In genomic region chr5:156356238-156356637, GRCh38 we compare ENCODE assay signal across 17 cellular contexts. TPM values are rescaled to one million over a fixed set of nuclear protein-coding genes. Genes with fewer than 3 reads are reported as not detected.
DNase-seq lines count a peak whose midpoint lies in the region; ATAC-seq and TF ChIP-seq lines count a peak whose summit lies in the region.
"Had no signal": no experiment of that assay in that cellular context is flagged by ENCODE, and none has a peak within 500 bp of the region (broad histone marks: within the 10 kb centered on the region; RNA-seq: fewer than 3 reads in every experiment).

No MANE protein-coding gene starts in this region.

- peaks cover 0 to 7% (median 1%) of the 10 kb centered on the region in 5 donors for H3K27me3 Mint-ChIP-seq in naive thymus-derived CD8-positive, alpha-beta T cell
- H3K27me3 Mint-ChIP-seq: activated CD4-positive, alpha-beta memory T cell treated with anti-CD3 and anti-CD28 coated beads for 36 hours; activated naive CD8-positive, alpha-beta T cell treated with anti-CD3 and anti-CD28 coated beads, Interleukin-2, amount 50 U/mL, for 24 hours had no signal

- peak; percentile 53 for ATAC-seq in GM21360 (IDR thresholded peaks at IDR 0.05; ENCODE audit: unreplicated experiment)
- ATAC-seq in HG03045 (IDR thresholded peaks at IDR 0.05; ENCODE audit: unreplicated experiment), result peak; percentile 76
- ATAC-seq in naive thymus-derived CD8-positive, alpha-beta T cell, result no peak
- no peak for ATAC-seq in GM19397 (IDR thresholded peaks at IDR 0.05; ENCODE audit: unreplicated experiment)
- no peak for ATAC-seq in body of pancreas
- ATAC-seq: activated naive CD8-positive, alpha-beta T cell treated with anti-CD3 and anti-CD28 coated beads, Interleukin-2, amount 50 U/mL, for 24 hours; Panc1 had no signal

- H3K27me3 ChIP-seq in adrenal gland (no peaks in the 10 kb centered on the region), body of pancreas (no peaks in the 10 kb centered on the region)
- H3K27me3 ChIP-seq: ovary, suprapubic skin had no signal

- H3K9me3 ChIP-seq in adrenal gland (replicated peaks in 1 of 3) (no peaks in the 10 kb centered on the region), body of pancreas (no peaks in the 10 kb centered on the region)
- H3K9me3 ChIP-seq: ovary, suprapubic skin had no signal

- intact Hi-C loops in adrenal gland (cut with DNase I), result no loop called here
- intact Hi-C loops in body of pancreas (cut with DNase I), result no loop called here

- H3K36me3 ChIP-seq in adrenal gland (replicated peaks in 1 of 2) (no peaks in the 10 kb centered on the region), body of pancreas (replicated peaks in 1 of 2; ENCODE audit: insufficient read depth in 1 of 2, low read depth in 2 of 2) (no peaks in the 10 kb centered on the region)
- H3K36me3 ChIP-seq: ovary, suprapubic skin had no signal

- WGBS in adrenal gland, 4 donors, result 77 to 88% (median 84%) methylated on average over 2 of the region's 2 CpGs
- WGBS in body of pancreas, 2 donors, result 31 to 46% methylated on average over 2 of the region's 2 CpGs

- no peak for TF ChIP-seq CTCF in epithelial cell of esophagus (IDR thresholded peaks at IDR 0.05; ENCODE audit: insufficient read depth, low read depth, low read length, missing control alignments)
- TF ChIP-seq CTCF in adrenal gland (IDR thresholded peaks at IDR 0.05), result no peak
- TF ChIP-seq CTCF in body of pancreas (IDR thresholded peaks at IDR 0.05), result no peak

- H3K4me1 Mint-ChIP-seq in naive thymus-derived CD8-positive, alpha-beta T cell, result no peaks in the 10 kb centered on the region
- H3K4me1 Mint-ChIP-seq: activated naive CD8-positive, alpha-beta T cell treated with anti-CD3 and anti-CD28 coated beads, Interleukin-2, amount 50 U/mL, for 24 hours had no signal

- H3K4me3 Mint-ChIP-seq in naive thymus-derived CD8-positive, alpha-beta T cell, result no peak overlapping the region
- H3K4me3 Mint-ChIP-seq: activated CD4-positive, alpha-beta memory T cell treated with anti-CD3 and anti-CD28 coated beads for 36 hours; activated naive CD8-positive, alpha-beta T cell treated with anti-CD3 and anti-CD28 coated beads, Interleukin-2, amount 50 U/mL, for 24 hours had no signal

- POLR2A ChIA-PET in naive thymus-derived CD8-positive, alpha-beta T cell (lab: Charles Lee), result no interaction called here

- H3K36me3 Mint-ChIP-seq in naive thymus-derived CD8-positive, alpha-beta T cell, result no peaks in the 10 kb centered on the region
- H3K36me3 Mint-ChIP-seq: activated CD4-positive, alpha-beta memory T cell treated with anti-CD3 and anti-CD28 coated beads for 36 hours had no signal

- H3K4me1 ChIP-seq in adrenal gland (replicated peaks in 1 of 2), result no peaks in the 10 kb centered on the region
- H3K4me1 ChIP-seq in body of pancreas, result no peaks in the 10 kb centered on the region
- H3K4me1 ChIP-seq: suprapubic skin had no signal

- no peak overlapping the region for H3K27ac Mint-ChIP-seq in naive thymus-derived CD8-positive, alpha-beta T cell
- H3K27ac Mint-ChIP-seq: activated CD4-positive, alpha-beta memory T cell treated with anti-CD3 and anti-CD28 coated beads for 36 hours; activated naive CD8-positive, alpha-beta T cell treated with anti-CD3 and anti-CD28 coated beads, Interleukin-2, amount 50 U/mL, for 24 hours had no signal

- peaks cover 0 to 2% (median 0%) of the 10 kb centered on the region in 9 donors for H3K9me3 Mint-ChIP-seq in naive thymus-derived CD8-positive, alpha-beta T cell
- H3K9me3 Mint-ChIP-seq: activated CD4-positive, alpha-beta memory T cell treated with anti-CD3 and anti-CD28 coated beads for 36 hours; activated naive CD8-positive, alpha-beta T cell treated with anti-CD3 and anti-CD28 coated beads, Interleukin-2, amount 50 U/mL, for 24 hours had no signal

- no peak overlapping the region for H3K27ac ChIP-seq in adrenal gland
- H3K27ac ChIP-seq in body of pancreas, result no peak overlapping the region
- H3K27ac ChIP-seq: ovary, suprapubic skin, WERI-Rb-1 had no signal

- TF ChIP-seq POLR2A in adrenal gland (IDR thresholded peaks at IDR 0.05) (no peak), body of pancreas (IDR thresholded peaks at IDR 0.05) (no peak)

- H3K4me3 ChIP-seq in epithelial cell of esophagus (ENCODE audit: low read length) (no peak overlapping the region), adrenal gland (no peak overlapping the region), body of pancreas (no peak overlapping the region)
- H3K4me3 ChIP-seq: ovary, suprapubic skin had no signal

- DNase-seq in COLO668 (lab: John Stamatoyannopoulos, UW; ENCODE audit: unreplicated experiment) (peak; percentile 39), epithelial cell of esophagus (ENCODE audit: low read depth) (peak; percentile 36), adrenal gland (no peak), body of pancreas (no peak)
- no peak for DNase-seq in naive thymus-derived CD8-positive, alpha-beta T cell
- DNase-seq: activated CD4-positive, alpha-beta memory T cell treated with anti-CD3 and anti-CD28 coated beads for 36 hours; activated naive CD8-positive, alpha-beta T cell treated with anti-CD3 and anti-CD28 coated beads, Interleukin-2, amount 50 U/mL, for 24 hours; NCI-H187; NCI-H526; ovary; stimulated activated CD4-positive, alpha-beta T cell treated with anti-CD3 and anti-CD28 coated beads, Interleukin-4, amount 100 ng/mL, for 4 hours; WERI-Rb-1 had no signal

RNA-seq across cellular contexts. Expression of gene SGCD, which starts 29.3 kb away (rescaled TPM):
- 10 to 100 TPM in 5 of 8 donors, 1 to 10 TPM in 3; 5.6 to 15.6 (median 10.6) TPM for total RNA-seq in adrenal gland
- 1 to 10 TPM; 1.0 to 6.6 (median 2.7) TPM for polyA plus RNA-seq in adrenal gland
- under 1 TPM in 1 of 2 experiments, not detected in 1; 0.18 TPM for total RNA-seq in naive thymus-derived CD8-positive, alpha-beta T cell
- 1 to 10 TPM in 1 of 3 donors, not detected in 2; 2.0 TPM for polyA plus RNA-seq in naive thymus-derived CD8-positive, alpha-beta T cell
- total RNA-seq in body of pancreas, result 1 to 10 TPM in 1 of 2 donors, under 1 TPM in 1; 0.66 to 2.6 TPM
- total RNA-seq: activated CD4-positive, alpha-beta memory T cell treated with anti-CD3 and anti-CD28 coated beads for 36 hours had no signal

Comparison
In these comparisons a context has a peak if more than half of its experiments do, and no peak if none do; other contexts are left out.
1. DNase-seq: peak in COLO668 (single experiment) and epithelial cell of esophagus (single experiment); none in adrenal gland (0 of 7), naive thymus-derived CD8-positive, alpha-beta T cell (0 of 10) and body of pancreas (0 of 4).
2. ATAC-seq: peak in GM21360 (single experiment) and HG03045 (single experiment); none in naive thymus-derived CD8-positive, alpha-beta T cell (0 of 2), GM19397 (single experiment) and body of pancreas (single experiment).